In the genomic region with DNA sequence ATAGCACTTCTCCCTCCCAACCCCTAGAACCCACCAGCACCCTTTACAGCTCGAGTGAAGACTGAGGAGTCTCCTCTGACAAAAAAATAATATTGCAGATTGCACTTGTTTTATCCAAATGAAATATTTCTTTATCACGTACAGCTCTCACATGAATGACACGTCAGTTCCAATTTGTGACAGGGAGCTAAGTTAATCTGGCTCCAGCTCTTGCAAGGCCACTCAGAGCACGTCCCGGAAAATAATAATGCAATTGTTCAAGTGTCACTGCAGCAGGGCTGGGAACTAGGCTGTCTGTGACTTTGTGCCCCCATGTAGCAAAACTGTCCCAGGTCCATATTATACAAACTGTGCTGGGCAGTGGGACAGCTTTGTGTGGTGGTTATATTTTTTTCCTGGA, we compare ENCODE assay signal across 18 cellular contexts.
"Had no signal": no experiment of that assay in that cellular context is flagged by ENCODE, and none has a peak within 500 bp of the region (broad histone marks: within the 10 kb centered on the region; RNA-seq: fewer than 3 reads in every experiment).

No MANE protein-coding gene starts in this region.

- H3K27ac ChIP-seq: colonic mucosa, heart right ventricle, left ventricle myocardium inferior, lower lobe of right lung, thoracic aorta, transverse colon had no signal

- H3K27me3 ChIP-seq: colonic mucosa, transverse colon had no signal

- H3K4me3 ChIP-seq: colonic mucosa, heart right ventricle, left ventricle myocardium inferior, lower lobe of right lung, thoracic aorta, transverse colon had no signal

- DNase-seq: cerebellar nuclear complex; colonic mucosa; dermis blood vessel endothelial cell; effector CD4-positive, alpha-beta T cell; endodermal cell; erythroblast; heart right ventricle; left cardiac atrium; left ventricle myocardium inferior; lower lobe of right lung; mesenchymal stem cell; nephron progenitor cell; right cardiac atrium; small intestine; stimulated activated CD4-positive, alpha-beta T cell treated with anti-CD3 and anti-CD28 coated beads, Interleukin-12 subunit alpha, Interleukin-12 subunit beta, amount 100 ng/mL, for 4 hours; stimulated activated naive CD4-positive, alpha-beta T cell treated with Interleukin-2 at 50 U/mL for 16 hours; transverse colon had no signal
